ENCODE assay signal across 6 cellular contexts in the genomic region with DNA sequence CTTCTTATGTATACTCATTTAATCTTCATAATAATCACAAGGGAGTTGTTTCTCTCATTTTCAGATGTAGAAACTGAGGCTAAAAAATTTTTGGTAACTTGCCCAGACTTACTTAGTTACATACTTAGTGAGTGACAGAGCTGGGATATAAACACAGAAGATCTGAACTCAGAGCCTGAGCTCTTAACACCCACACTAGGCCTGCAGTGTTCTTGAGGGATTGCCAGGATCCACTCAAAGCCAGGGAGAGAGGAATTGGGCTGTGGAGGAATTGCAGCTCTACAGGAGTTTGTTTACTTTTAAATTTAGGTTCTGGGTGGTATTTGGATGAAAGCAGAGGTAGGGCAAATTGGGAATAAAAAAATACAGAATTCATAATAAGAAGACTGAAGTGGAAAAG.
"Had no signal": no experiment of that assay in that cellular context is flagged by ENCODE, and none has a peak within 500 bp of the region (broad histone marks: within the 10 kb centered on the region; RNA-seq: fewer than 3 reads in every experiment).

No MANE protein-coding gene starts in this region.

- H3K4me3 ChIP-seq: GM23248, K562 had no signal

- H3K4me3 Mint-ChIP-seq: H9 had no signal

- DNase-seq: GM23248, H9, HCEC 1CT, IMR-90, KG1 had no signal

- H3K9me3 Mint-ChIP-seq: H9 had no signal

- ATAC-seq: K562 had no signal

- H3K27ac ChIP-seq: GM23248 had no signal
